In the genomic region with DNA sequence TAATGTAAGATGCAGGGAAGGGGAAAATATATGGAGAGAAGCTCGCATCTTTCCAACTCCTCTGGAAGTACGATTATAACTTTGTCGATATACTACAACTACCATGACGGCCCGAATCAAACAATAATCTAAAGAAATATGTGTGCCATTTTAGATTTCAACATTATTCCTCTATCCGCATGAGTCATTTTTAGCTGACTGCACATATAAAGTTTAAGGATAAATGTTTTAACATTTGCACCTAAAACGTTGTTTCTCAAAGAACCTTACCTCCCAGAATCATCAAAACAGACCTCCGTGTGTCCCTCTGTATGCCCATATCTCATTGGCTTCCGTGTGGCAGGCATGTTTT, we compare ENCODE assay signal across 8 cellular contexts. TPM values are rescaled to one million over a fixed set of nuclear protein-coding genes. Genes with fewer than 3 reads are reported as not detected.
DNase-seq lines count a peak whose midpoint lies in the region; ATAC-seq and TF ChIP-seq lines count a peak whose summit lies in the region.

No MANE protein-coding gene starts in this region.

- H3K27me3 Mint-ChIP-seq in natural killer cell treated with Interleukin-12 subunit alpha and Interleukin-12 subunit beta and Interleukin-15 and Interleukin-18, amount 100 ng/mL, for 72 hours, result no peaks in the 10 kb centered on the region

- H3K36me3 Mint-ChIP-seq in natural killer cell treated with Interleukin-12 subunit alpha and Interleukin-12 subunit beta and Interleukin-15 and Interleukin-18, amount 100 ng/mL, for 72 hours, result peaks cover 27% of the 10 kb centered on the region

- no peak for TF ChIP-seq CTCF in AG10803 (conservative IDR thresholded peaks at IDR 0.05; ENCODE audit: low read length)
- TF ChIP-seq CTCF in coronary artery (IDR thresholded peaks at IDR 0.05), result no peak

- peak overlapping the region; percentile 95 to 96 for H3K27ac Mint-ChIP-seq in natural killer cell treated with Interleukin-12 subunit alpha and Interleukin-12 subunit beta and Interleukin-15 and Interleukin-18, amount 100 ng/mL, for 72 hours

- peaks cover 30 to 50% of the 10 kb centered on the region in 2 donors for H3K4me1 Mint-ChIP-seq in natural killer cell treated with Interleukin-12 subunit alpha and Interleukin-12 subunit beta and Interleukin-15 and Interleukin-18, amount 100 ng/mL, for 72 hours (ENCODE audit: low read depth in 2 of 2)

- H3K4me3 ChIP-seq in AG10803 (ENCODE audit: low read length), result peak overlapping the region; percentile 95
- peak overlapping the region; percentile 78 for H3K4me3 ChIP-seq in coronary artery

- DNase-seq in AG10803 (ENCODE audit: low read depth), result no peak
- no peak for DNase-seq in coronary artery (ENCODE audit: low spot score)
- DNase-seq in natural killer cell treated with Interleukin-12 subunit alpha and Interleukin-12 subunit beta and Interleukin-15 and Interleukin-18, amount 100 ng/mL, for 72 hours (ENCODE audit: low spot score), result no peak
- no peak for DNase-seq in cerebellar nuclear complex (lab: John Stamatoyannopoulos, UW)
- no peak for DNase-seq in HuH-7.5 (ENCODE audit: low spot score)

- peak overlapping the region; percentile 87 for H3K4me3 Mint-ChIP-seq in natural killer cell treated with Interleukin-12 subunit alpha and Interleukin-12 subunit beta and Interleukin-15 and Interleukin-18, amount 100 ng/mL, for 72 hours

- H3K9me3 ChIP-seq in KOPT-K1 (ENCODE audit: insufficient read depth, low read length, poor library complexity, severe bottlenecking), result no peaks in the 10 kb centered on the region

- H3K27ac ChIP-seq in KOPT-K1 (ENCODE audit: low read depth, low read length, poor library complexity, severe bottlenecking) (peak overlapping the region; percentile 89), coronary artery (peak overlapping the region; percentile 24 to 91)

- no peak for ATAC-seq in natural killer cell treated with Interleukin-12 subunit alpha and Interleukin-12 subunit beta and Interleukin-15 and Interleukin-18, amount 100 ng/mL, for 72 hours
- no peak for ATAC-seq in GM21576 (IDR thresholded peaks at IDR 0.05; ENCODE audit: unreplicated experiment)
- no peak for ATAC-seq in HG03135 (IDR thresholded peaks at IDR 0.05; ENCODE audit: unreplicated experiment)

- peaks cover 33% of the 10 kb centered on the region for H3K36me3 ChIP-seq in KOPT-K1 (ENCODE audit: insufficient read depth, low read length)

- no peaks in the 10 kb centered on the region for H3K9me3 Mint-ChIP-seq in natural killer cell treated with Interleukin-12 subunit alpha and Interleukin-12 subunit beta and Interleukin-15 and Interleukin-18, amount 100 ng/mL, for 72 hours

RNA-seq across cellular contexts. Expression of a gene that starts 0.5 kb away (rescaled TPM):
- total RNA-seq in natural killer cell treated with Interleukin-12 subunit alpha and Interleukin-12 subunit beta and Interleukin-15 and Interleukin-18, amount 100 ng/mL, for 72 hours, result 10 to 100 TPM; 33.6 to 51.3 TPM

RNA-seq across cellular contexts. Expression of a gene that starts 0.6 kb away (rescaled TPM):
- total RNA-seq in natural killer cell treated with Interleukin-12 subunit alpha and Interleukin-12 subunit beta and Interleukin-15 and Interleukin-18, amount 100 ng/mL, for 72 hours, result 10 to 100 TPM; 36.5 to 50.9 TPM

RNA-seq across cellular contexts. Expression of a gene that starts 25.0 kb away (rescaled TPM):
- total RNA-seq in natural killer cell treated with Interleukin-12 subunit alpha and Interleukin-12 subunit beta and Interleukin-15 and Interleukin-18, amount 100 ng/mL, for 72 hours, result 100 to 1,000 TPM in 1 of 2 donors, 10 to 100 TPM in 1; 99.7 to 119 TPM
